ENCODE assay signal across 1 cellular context in the genomic region with DNA sequence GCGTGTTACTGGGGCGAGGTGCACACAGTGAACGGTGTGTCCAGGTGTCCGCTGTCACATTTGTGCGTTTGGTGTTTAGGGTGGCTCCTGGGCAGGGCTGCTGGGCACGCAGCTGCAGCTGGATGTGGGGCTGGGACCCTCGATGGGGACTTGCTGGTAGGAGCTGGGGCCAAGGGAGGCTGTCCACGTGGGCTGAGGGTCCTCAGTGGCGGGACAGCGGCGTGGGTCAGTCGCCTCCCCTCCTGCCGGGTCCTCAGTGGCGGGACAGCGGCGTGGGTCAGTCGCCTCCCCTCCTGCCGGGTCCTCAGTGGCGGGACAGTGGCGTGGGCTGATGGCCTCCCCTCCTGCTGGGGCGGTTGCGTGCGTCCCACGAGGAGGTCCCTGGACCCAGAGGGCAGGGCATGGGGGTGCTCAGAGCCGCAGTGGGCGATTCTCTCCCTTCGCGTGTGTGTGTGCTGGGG.
TF ChIP-seq lines count a peak whose summit lies in the region.

No MANE protein-coding gene starts in this region.

TF ChIP-seq in HepG2, 621 proteins besides CTCF, POLR2A, EP300 and RAD21:
- TF ChIP-seq IKZF5 (CRISPR knock-in tag; IDR thresholded peaks at IDR 0.05) (no peak), NCOA1 (CRISPR knock-in tag; IDR thresholded peaks at IDR 0.05) (no peak), GATAD2A (CRISPR knock-in tag; IDR thresholded peaks at IDR 0.05) (no peak), SOX5 (CRISPR knock-in tag; IDR thresholded peaks at IDR 0.05; ENCODE audit: borderline replicate concordance) (no peak), RELA (CRISPR knock-in tag; IDR thresholded peaks at IDR 0.05) (no peak), ZNF598 (CRISPR knock-in tag; IDR thresholded peaks at IDR 0.05; ENCODE audit: borderline replicate concordance) (no peak), CBX2 (IDR thresholded peaks at IDR 0.05; ENCODE audit: low read depth, low read length) (no peak), CBX2 (CRISPR knock-in tag; IDR thresholded peaks at IDR 0.05; ENCODE audit: low read depth) (no peak), GLMP (CRISPR knock-in tag; IDR thresholded peaks at IDR 0.05; ENCODE audit: borderline replicate concordance) (no peak), ZNF891 (CRISPR knock-in tag; IDR thresholded peaks at IDR 0.05) (no peak), U2AF2 (IDR thresholded peaks at IDR 0.05; ENCODE audit: low read depth, low read length) (no peak), PCBP2 (optimal IDR thresholded peaks at IDR 0.05; ENCODE audit: low read depth, low read length, poor library complexity, severe bottlenecking) (no peak), ZNF496 (CRISPR knock-in tag; IDR thresholded peaks at IDR 0.05; ENCODE audit: insufficient replicate concordance) (no peak), ZNF510 (CRISPR knock-in tag; IDR thresholded peaks at IDR 0.05; ENCODE audit: low read depth) (no peak)
- TF ChIP-seq, protein P1, sequence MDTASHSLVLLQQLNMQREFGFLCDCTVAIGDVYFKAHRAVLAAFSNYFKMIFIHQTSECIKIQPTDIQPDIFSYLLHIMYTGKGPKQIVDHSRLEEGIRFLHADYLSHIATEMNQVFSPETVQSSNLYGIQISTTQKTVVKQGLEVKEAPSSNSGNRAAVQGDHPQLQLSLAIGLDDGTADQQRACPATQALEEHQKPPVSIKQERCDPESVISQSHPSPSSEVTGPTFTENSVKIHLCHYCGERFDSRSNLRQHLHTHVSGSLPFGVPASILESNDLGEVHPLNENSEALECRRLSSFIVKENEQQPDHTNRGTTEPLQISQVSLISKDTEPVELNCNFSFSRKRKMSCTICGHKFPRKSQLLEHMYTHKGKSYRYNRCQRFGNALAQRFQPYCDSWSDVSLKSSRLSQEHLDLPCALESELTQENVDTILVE (CRISPR knock-in tag; IDR thresholded peaks at IDR 0.05), result no peak
